ENCODE assay signal across 1 cellular context in the genomic region with DNA sequence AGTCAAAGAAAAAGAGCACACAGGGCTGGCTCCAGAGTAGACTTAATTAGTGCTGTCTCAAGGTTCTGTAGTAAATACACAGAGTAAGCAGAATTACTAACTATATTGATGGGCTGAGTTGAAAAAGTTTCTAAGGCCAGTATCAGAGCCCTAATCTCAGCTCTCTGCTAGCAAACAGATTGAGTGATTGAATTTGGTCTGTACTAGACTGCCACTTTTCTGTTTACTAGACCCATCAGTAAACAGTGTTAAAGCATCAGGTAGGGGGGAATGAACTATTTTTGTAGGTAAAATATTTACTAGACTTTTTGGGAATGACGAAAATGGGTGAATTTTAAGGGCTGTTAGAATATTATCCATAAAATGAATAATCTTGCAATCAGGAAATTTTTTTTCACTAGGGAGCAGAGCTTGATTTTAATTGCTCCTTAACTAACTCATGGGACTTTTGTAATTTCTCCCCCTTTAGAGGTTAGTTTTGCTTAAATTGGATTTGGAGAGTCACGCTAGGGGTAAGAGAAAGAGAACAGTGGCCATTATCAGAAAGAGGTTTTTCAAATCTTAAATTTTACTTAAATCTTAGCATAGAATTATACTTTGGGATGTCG.
TF ChIP-seq lines count a peak whose summit lies in the region.

No MANE protein-coding gene starts in this region.

TF ChIP-seq in HCT116, 20 proteins besides CTCF, POLR2A, EP300 and RAD21 (continued from another document):
- TF ChIP-seq, protein P1, sequence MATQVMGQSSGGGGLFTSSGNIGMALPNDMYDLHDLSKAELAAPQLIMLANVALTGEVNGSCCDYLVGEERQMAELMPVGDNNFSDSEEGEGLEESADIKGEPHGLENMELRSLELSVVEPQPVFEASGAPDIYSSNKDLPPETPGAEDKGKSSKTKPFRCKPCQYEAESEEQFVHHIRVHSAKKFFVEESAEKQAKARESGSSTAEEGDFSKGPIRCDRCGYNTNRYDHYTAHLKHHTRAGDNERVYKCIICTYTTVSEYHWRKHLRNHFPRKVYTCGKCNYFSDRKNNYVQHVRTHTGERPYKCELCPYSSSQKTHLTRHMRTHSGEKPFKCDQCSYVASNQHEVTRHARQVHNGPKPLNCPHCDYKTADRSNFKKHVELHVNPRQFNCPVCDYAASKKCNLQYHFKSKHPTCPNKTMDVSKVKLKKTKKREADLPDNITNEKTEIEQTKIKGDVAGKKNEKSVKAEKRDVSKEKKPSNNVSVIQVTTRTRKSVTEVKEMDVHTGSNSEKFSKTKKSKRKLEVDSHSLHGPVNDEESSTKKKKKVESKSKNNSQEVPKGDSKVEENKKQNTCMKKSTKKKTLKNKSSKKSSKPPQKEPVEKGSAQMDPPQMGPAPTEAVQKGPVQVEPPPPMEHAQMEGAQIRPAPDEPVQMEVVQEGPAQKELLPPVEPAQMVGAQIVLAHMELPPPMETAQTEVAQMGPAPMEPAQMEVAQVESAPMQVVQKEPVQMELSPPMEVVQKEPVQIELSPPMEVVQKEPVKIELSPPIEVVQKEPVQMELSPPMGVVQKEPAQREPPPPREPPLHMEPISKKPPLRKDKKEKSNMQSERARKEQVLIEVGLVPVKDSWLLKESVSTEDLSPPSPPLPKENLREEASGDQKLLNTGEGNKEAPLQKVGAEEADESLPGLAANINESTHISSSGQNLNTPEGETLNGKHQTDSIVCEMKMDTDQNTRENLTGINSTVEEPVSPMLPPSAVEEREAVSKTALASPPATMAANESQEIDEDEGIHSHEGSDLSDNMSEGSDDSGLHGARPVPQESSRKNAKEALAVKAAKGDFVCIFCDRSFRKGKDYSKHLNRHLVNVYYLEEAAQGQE (IDR thresholded peaks at IDR 0.05; ENCODE audit: low read depth) = no peak
- TF ChIP-seq, protein P2, sequence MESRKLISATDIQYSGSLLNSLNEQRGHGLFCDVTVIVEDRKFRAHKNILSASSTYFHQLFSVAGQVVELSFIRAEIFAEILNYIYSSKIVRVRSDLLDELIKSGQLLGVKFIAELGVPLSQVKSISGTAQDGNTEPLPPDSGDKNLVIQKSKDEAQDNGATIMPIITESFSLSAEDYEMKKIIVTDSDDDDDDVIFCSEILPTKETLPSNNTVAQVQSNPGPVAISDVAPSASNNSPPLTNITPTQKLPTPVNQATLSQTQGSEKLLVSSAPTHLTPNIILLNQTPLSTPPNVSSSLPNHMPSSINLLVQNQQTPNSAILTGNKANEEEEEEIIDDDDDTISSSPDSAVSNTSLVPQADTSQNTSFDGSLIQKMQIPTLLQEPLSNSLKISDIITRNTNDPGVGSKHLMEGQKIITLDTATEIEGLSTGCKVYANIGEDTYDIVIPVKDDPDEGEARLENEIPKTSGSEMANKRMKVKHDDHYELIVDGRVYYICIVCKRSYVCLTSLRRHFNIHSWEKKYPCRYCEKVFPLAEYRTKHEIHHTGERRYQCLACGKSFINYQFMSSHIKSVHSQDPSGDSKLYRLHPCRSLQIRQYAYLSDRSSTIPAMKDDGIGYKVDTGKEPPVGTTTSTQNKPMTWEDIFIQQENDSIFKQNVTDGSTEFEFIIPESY (IDR thresholded peaks at IDR 0.05; ENCODE audit: extremely low read depth, insufficient replicate concordance, low read length) = no peak
- TF ChIP-seq CBX3 (IDR thresholded peaks at IDR 0.05; ENCODE audit: low read depth) (no peak), EZH2 (IDR thresholded peaks at IDR 0.05) (no peak), FOSL1 (IDR thresholded peaks at IDR 0.05; ENCODE audit: low read depth) (no peak), SIN3A (IDR thresholded peaks at IDR 0.05; ENCODE audit: low read depth) (no peak), YY1 (IDR thresholded peaks at IDR 0.05; ENCODE audit: extremely low read depth, insufficient replicate concordance, low read depth, low read length) (no peak), SP1 (IDR thresholded peaks at IDR 0.05; ENCODE audit: low read depth) (no peak), ZNF274 (IDR thresholded peaks at IDR 0.05; ENCODE audit: low read depth, low read length) (no peak), JUND (IDR thresholded peaks at IDR 0.05) (no peak), CEBPB (IDR thresholded peaks at IDR 0.05; ENCODE audit: low read depth) (no peak), EGR1 (IDR thresholded peaks at IDR 0.05; ENCODE audit: low read depth) (no peak), POLR2AphosphoS5 (IDR thresholded peaks at IDR 0.05; ENCODE audit: low read depth, low read length) (no peak)
- TF ChIP-seq, protein P3, sequence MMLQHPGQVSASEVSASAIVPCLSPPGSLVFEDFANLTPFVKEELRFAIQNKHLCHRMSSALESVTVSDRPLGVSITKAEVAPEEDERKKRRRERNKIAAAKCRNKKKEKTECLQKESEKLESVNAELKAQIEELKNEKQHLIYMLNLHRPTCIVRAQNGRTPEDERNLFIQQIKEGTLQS (IDR thresholded peaks at IDR 0.05) = no peak
